Comparison of ENCODE assay signal across 9 cellular contexts in genomic region chr17:36921131-36921851, GRCh38. TPM values are rescaled to one million over a fixed set of nuclear protein-coding genes. Genes with fewer than 3 reads are reported as not detected.
DNase-seq lines count a peak whose midpoint lies in the region; ATAC-seq and TF ChIP-seq lines count a peak whose summit lies in the region.
"Had no signal": no experiment of that assay in that cellular context is flagged by ENCODE, and none has a peak within 500 bp of the region (broad histone marks: within the 10 kb centered on the region; RNA-seq: fewer than 3 reads in every experiment).

No MANE protein-coding gene starts in this region.

- H3K4me3 Mint-ChIP-seq in natural killer cell treated with Interleukin-12 subunit alpha and Interleukin-12 subunit beta and Interleukin-15 and Interleukin-18, amount 100 ng/mL, for 72 hours = no peak overlapping the region
- no peak overlapping the region for H3K4me3 Mint-ChIP-seq in natural killer cell

- H3K27ac Mint-ChIP-seq in natural killer cell treated with Interleukin-12 subunit alpha and Interleukin-12 subunit beta and Interleukin-15 and Interleukin-18, amount 100 ng/mL, for 72 hours = no peak overlapping the region
- H3K27ac Mint-ChIP-seq in natural killer cell = no peak overlapping the region

- no peak for ATAC-seq in natural killer cell treated with Interleukin-12 subunit alpha and Interleukin-12 subunit beta and Interleukin-15 and Interleukin-18, amount 100 ng/mL, for 72 hours
- no peak for ATAC-seq in natural killer cell

- TF ChIP-seq CTCF in natural killer cell (IDR thresholded peaks at IDR 0.05) (no peak), tibial artery (IDR thresholded peaks at IDR 0.05) (no peak)

- H3K36me3 ChIP-seq in mucosa of stomach (ENCODE audit: control insufficient read depth, insufficient read depth, low read length) (no peaks in the 10 kb centered on the region), tibial artery (no peaks in the 10 kb centered on the region)

- no peak overlapping the region for H3K27ac ChIP-seq in tibial artery
- H3K27ac ChIP-seq: C4-2B had no signal

- no peak overlapping the region for H3K4me3 ChIP-seq in mucosa of stomach (ENCODE audit: low read length)
- H3K4me3 ChIP-seq in tibial artery = no peak overlapping the region

- H3K9me3 ChIP-seq in mucosa of stomach (ENCODE audit: control insufficient read depth, low read length) = no peaks in the 10 kb centered on the region
- H3K9me3 ChIP-seq in tibial artery = no peaks in the 10 kb centered on the region

- peaks cover 41% of the 10 kb centered on the region for H3K4me1 ChIP-seq in mucosa of stomach (ENCODE audit: control insufficient read depth, insufficient read depth, low read length)
- no peaks in the 10 kb centered on the region for H3K4me1 ChIP-seq in tibial artery

- intact Hi-C loops in natural killer cell (cut with micrococcal nuclease) (no loop called here), tibial artery (cut with DNase I; ENCODE audit: low total_unique reads) (no loop called here)

- H3K4me1 Mint-ChIP-seq in natural killer cell treated with Interleukin-12 subunit alpha and Interleukin-12 subunit beta and Interleukin-15 and Interleukin-18, amount 100 ng/mL, for 72 hours (ENCODE audit: low read depth in 2 of 2) = no peaks in the 10 kb centered on the region
- no peaks in the 10 kb centered on the region for H3K4me1 Mint-ChIP-seq in natural killer cell

- H3K9me3 Mint-ChIP-seq in natural killer cell treated with Interleukin-12 subunit alpha and Interleukin-12 subunit beta and Interleukin-15 and Interleukin-18, amount 100 ng/mL, for 72 hours = no peaks in the 10 kb centered on the region
- H3K9me3 Mint-ChIP-seq in natural killer cell = no peaks in the 10 kb centered on the region

- DNase-seq in natural killer cell treated with Interleukin-12 subunit alpha and Interleukin-12 subunit beta and Interleukin-15 and Interleukin-18, amount 100 ng/mL, for 72 hours (ENCODE audit: low spot score) = peak; percentile 39
- no peak for DNase-seq in natural killer cell
- DNase-seq in activated naive CD8-positive, alpha-beta T cell treated with anti-CD3 and anti-CD28 coated beads, Interleukin-2, amount 50 U/mL, for 16 hours (ENCODE audit: low read depth, low spot score) = peak; percentile 17
- no peak for DNase-seq in DMS79 treated with DMSO at 0.1 percent for 48 hours (lab: John Stamatoyannopoulos, UW)
- no peak for DNase-seq in tibial artery
- DNase-seq in NCI-H748 treated with DMSO at 0.1 percent for 48 hours (lab: John Stamatoyannopoulos, UW) = no peak
- no peak for DNase-seq in GDM1 (lab: John Stamatoyannopoulos, UW)

- H3K36me3 Mint-ChIP-seq in natural killer cell treated with Interleukin-12 subunit alpha and Interleukin-12 subunit beta and Interleukin-15 and Interleukin-18, amount 100 ng/mL, for 72 hours = no peaks in the 10 kb centered on the region
- H3K36me3 Mint-ChIP-seq in natural killer cell = no peaks in the 10 kb centered on the region

- H3K27me3 ChIP-seq in mucosa of stomach (ENCODE audit: control insufficient read depth, insufficient read depth, low read length) (peaks cover 23% of the 10 kb centered on the region), tibial artery (peaks cover 0 to 77% of the 10 kb centered on the region in 2 donors)

- H3K27me3 Mint-ChIP-seq in natural killer cell treated with Interleukin-12 subunit alpha and Interleukin-12 subunit beta and Interleukin-15 and Interleukin-18, amount 100 ng/mL, for 72 hours = peaks cover 26 to 48% of the 10 kb centered on the region in 2 donors
- H3K27me3 Mint-ChIP-seq in natural killer cell (ENCODE audit: low read depth in 2 of 2) = peaks cover 32 to 46% of the 10 kb centered on the region in 2 donors

- peak overlapping the region; percentile 7 for H3K9ac ChIP-seq in mucosa of stomach (ENCODE audit: low read length)

RNA-seq across cellular contexts. Expression of gene LHX1, which starts 16.0 kb away (rescaled TPM):
- total RNA-seq in natural killer cell treated with Interleukin-12 subunit alpha and Interleukin-12 subunit beta and Interleukin-15 and Interleukin-18, amount 100 ng/mL, for 72 hours = under 1 TPM in 1 of 2 donors, not detected in 1; 0.24 TPM
- not detected for total RNA-seq in natural killer cell

RNA-seq across cellular contexts. Expression of gene AATF, which starts 27.5 kb away (rescaled TPM):
- 100 to 1,000 TPM in 1 of 2 donors, 10 to 100 TPM in 1; 95.0 to 114 TPM for total RNA-seq in natural killer cell treated with Interleukin-12 subunit alpha and Interleukin-12 subunit beta and Interleukin-15 and Interleukin-18, amount 100 ng/mL, for 72 hours
- 10 to 100 TPM; 60.1 to 67.2 (median 63.2) TPM for total RNA-seq in natural killer cell

Comparison
In these comparisons a context has a peak if more than half of its experiments do, and no peak if none do; other contexts are left out.
1. DNase-seq: peak in natural killer cell treated with Interleukin-12 subunit alpha and Interleukin-12 subunit beta and Interleukin-15 and Interleukin-18, amount 100 ng/mL, for 72 hours (single experiment) and activated naive CD8-positive, alpha-beta T cell treated with anti-CD3 and anti-CD28 coated beads, Interleukin-2, amount 50 U/mL, for 16 hours (single experiment); none in natural killer cell (single experiment), DMS79 treated with DMSO at 0.1 percent for 48 hours (single experiment), tibial artery (0 of 2), NCI-H748 treated with DMSO at 0.1 percent for 48 hours (single experiment) and GDM1 (single experiment).